ENCODE assay signal across 9 cellular contexts in the genomic region with DNA sequence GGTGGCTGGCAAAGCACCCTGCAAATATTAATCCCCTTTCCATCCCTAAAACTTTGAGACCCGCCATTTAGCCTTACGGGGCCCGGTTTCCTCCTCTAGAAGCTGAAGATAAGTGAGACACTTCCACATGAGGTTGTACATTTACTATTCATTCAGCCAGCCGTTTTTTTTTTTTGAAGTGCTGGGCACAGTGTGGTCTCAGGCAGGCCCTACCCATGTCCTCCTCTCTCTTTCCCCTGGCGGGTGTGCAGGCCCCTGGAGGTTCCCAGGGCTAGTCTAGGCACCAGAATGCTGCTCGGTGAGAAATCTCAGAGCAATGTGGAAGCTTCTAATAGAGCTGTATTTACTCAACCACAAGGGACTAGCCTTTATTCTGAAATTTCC.
DNase-seq lines count a peak whose midpoint lies in the region; ATAC-seq and TF ChIP-seq lines count a peak whose summit lies in the region.
"Had no signal": no experiment of that assay in that cellular context is flagged by ENCODE, and none has a peak within 500 bp of the region (broad histone marks: within the 10 kb centered on the region; RNA-seq: fewer than 3 reads in every experiment).

No MANE protein-coding gene starts in this region.

- no peak overlapping the region for H3K9ac ChIP-seq in Karpas-422 (ENCODE audit: low read length)

- peaks cover 0 to 7% (median 0%) of the 10 kb centered on the region in 4 donors for H3K9me3 ChIP-seq in Peyer's patch
- H3K9me3 ChIP-seq in Karpas-422 (ENCODE audit: low read length), result no peaks in the 10 kb centered on the region

- TF ChIP-seq POLR2A in Peyer's patch (IDR thresholded peaks at IDR 0.05), result no peak

- H3K9me2 ChIP-seq in Karpas-422 (replicated peaks; ENCODE audit: insufficient read depth, low read length), result no peaks in the 10 kb centered on the region

- DNase-seq in ELF-1 (ENCODE audit: low read depth, low spot score) (peak; percentile 44), Peyer's patch (no peak), glutamatergic neuron (no peak), progenitor cell of endocrine pancreas (ENCODE audit: low spot score, unreplicated experiment) (no peak), HK-2 (ENCODE audit: unreplicated experiment) (no peak), Karpas-422 (no peak)
- no peak for DNase-seq in stimulated activated CD8-positive, alpha-beta memory T cell treated with anti-CD3 and anti-CD28 coated beads, Interleukin-4, amount 100 ng/mL, for 48 hours
- DNase-seq: NCI-H1694 treated with DMSO at 0.1 percent for 48 hours had no signal

- peaks cover 6% of the 10 kb centered on the region for H3K27me3 Mint-ChIP-seq in glutamatergic neuron (ENCODE audit: unreplicated experiment)
- peaks cover 4% of the 10 kb centered on the region for H3K27me3 Mint-ChIP-seq in progenitor cell of endocrine pancreas

- no peaks in the 10 kb centered on the region for H3K79me2 ChIP-seq in Karpas-422 (ENCODE audit: low read length)

- peak overlapping the region in 3 of 4 donors; percentile 25 to 42 (median 38) for H3K4me3 ChIP-seq in Peyer's patch
- no peak overlapping the region for H3K4me3 ChIP-seq in Karpas-422 (ENCODE audit: low read length)

- H3K9me3 Mint-ChIP-seq in glutamatergic neuron (ENCODE audit: unreplicated experiment), result peaks cover 7% of the 10 kb centered on the region
- peaks cover 15% of the 10 kb centered on the region for H3K9me3 Mint-ChIP-seq in progenitor cell of endocrine pancreas (ENCODE audit: low read depth)

- H3K4me1 Mint-ChIP-seq in glutamatergic neuron (ENCODE audit: low read depth, unreplicated experiment) (peaks cover 2% of the 10 kb centered on the region), progenitor cell of endocrine pancreas (ENCODE audit: low read depth) (peaks cover 12% of the 10 kb centered on the region)

- peak overlapping the region in 3 of 4 donors; percentile 50 to 83 (median 72) for H3K27ac ChIP-seq in Peyer's patch
- H3K27ac ChIP-seq in Karpas-422 (ENCODE audit: low read length), result no peak overlapping the region

- H3K4me2 ChIP-seq in Karpas-422 (ENCODE audit: low read depth, low read length, poor library complexity, severe bottlenecking), result no peak overlapping the region

- no peak for ATAC-seq in GM21447 (IDR thresholded peaks at IDR 0.05; ENCODE audit: unreplicated experiment)

- H3K36me3 ChIP-seq in Peyer's patch (no peaks in the 10 kb centered on the region), Karpas-422 (ENCODE audit: insufficient read depth, low read length) (no peaks in the 10 kb centered on the region)

- no peak overlapping the region for H2AFZ ChIP-seq in Karpas-422 (ENCODE audit: low read length)

- H3K36me3 Mint-ChIP-seq in glutamatergic neuron (ENCODE audit: unreplicated experiment), result peaks cover 10% of the 10 kb centered on the region
- no peaks in the 10 kb centered on the region for H3K36me3 Mint-ChIP-seq in progenitor cell of endocrine pancreas (ENCODE audit: insufficient read depth)

- no peaks in the 10 kb centered on the region for H4K20me1 ChIP-seq in Karpas-422 (ENCODE audit: insufficient read depth, low read depth, low read length)

- H3K4me3 Mint-ChIP-seq in glutamatergic neuron (ENCODE audit: unreplicated experiment) (peak overlapping the region; percentile 78), progenitor cell of endocrine pancreas (ENCODE audit: low read depth) (peak overlapping the region; percentile 70)

- H3K27me3 ChIP-seq in Peyer's patch, result no peaks in the 10 kb centered on the region
- H3K27me3 ChIP-seq in Karpas-422 (ENCODE audit: low read length), result no peaks in the 10 kb centered on the region

- peaks cover 0 to 20% (median 4%) of the 10 kb centered on the region in 4 donors for H3K4me1 ChIP-seq in Peyer's patch
- no peaks in the 10 kb centered on the region for H3K4me1 ChIP-seq in Karpas-422 (ENCODE audit: low read length)

- TF ChIP-seq CTCF in Peyer's patch (IDR thresholded peaks at IDR 0.05), result no peak
- no peak for TF ChIP-seq CTCF in glutamatergic neuron (IDR thresholded peaks at IDR 0.05; ENCODE audit: partially characterized antibody, unreplicated experiment)
- no peak for TF ChIP-seq CTCF in progenitor cell of endocrine pancreas (IDR thresholded peaks at IDR 0.05; ENCODE audit: unreplicated experiment)

- H3K27ac Mint-ChIP-seq in glutamatergic neuron (ENCODE audit: unreplicated experiment), result no peak overlapping the region
- H3K27ac Mint-ChIP-seq in progenitor cell of endocrine pancreas, result peak overlapping the region; percentile 95
